14 cellular contexts compared by ENCODE assay signal in genomic region chr7:26639695-26640094, GRCh38.
DNase-seq lines count a peak whose midpoint lies in the region; ATAC-seq, FAIRE-seq and TF ChIP-seq lines count a peak whose summit lies in the region.
"Had no signal": no experiment of that assay in that cellular context is flagged by ENCODE, and none has a peak within 500 bp of the region (broad histone marks: within the 10 kb centered on the region; RNA-seq: fewer than 3 reads in every experiment).

No MANE protein-coding gene starts in this region.

- H3K4ac ChIP-seq in neuronal stem cell (ENCODE audit: low read length), result no peak overlapping the region

- H2BK5ac ChIP-seq in neuronal stem cell (ENCODE audit: low read length), result no peak overlapping the region

- POLR2A ChIA-PET in HepG2 (lab: Yijun Ruan, JAX) (no interaction called here), GM12878 (lab: Charles Lee) (no interaction called here)

- FAIRE-seq in HepG2 (lab: Jason Lieb, UNC), result peak; percentile 8
- no peak for FAIRE-seq in GM12878 (lab: Jason Lieb, UNC)
- FAIRE-seq: GM19239, H54 had no signal

- no peaks in the 10 kb centered on the region for H4K20me1 ChIP-seq in HepG2 (ENCODE audit: insufficient read depth, low read length)
- no peaks in the 10 kb centered on the region for H4K20me1 ChIP-seq in GM12878 (ENCODE audit: control insufficient read depth, insufficient read depth)
- H4K20me1 ChIP-seq: BLaER1 treated with 17β-estradiol and CSF1 and Interleukin-3, amounts not matched to agents 10 nM and 100 nM had no signal

- no peak overlapping the region for H3K18ac ChIP-seq in neuronal stem cell (ENCODE audit: low read length)

- TF ChIP-seq POLR2A in HepG2 (IDR thresholded peaks at IDR 0.05; ENCODE audit: insufficient read depth in 1 of 2, low read depth in 2 of 2, low read length in 2 of 2) (no peak), right lobe of liver (IDR thresholded peaks at IDR 0.05) (no peak), GM12878 (IDR thresholded peaks at IDR 0.05; ENCODE audit: low read depth, low read length) (no peak)

- no peak overlapping the region for H2BK12ac ChIP-seq in neuronal stem cell (ENCODE audit: low read length)

- BruUV-seq in HepG2 (replicated peaks; lab: Mats Ljungman, UMichigan) (no TSS peak), GM12878 (replicated peaks; lab: Mats Ljungman, UMichigan) (no TSS peak)

- H3K27ac ChIP-seq in HepG2 (ENCODE audit: extremely low read length, insufficient read depth, low read length), result no peak overlapping the region
- H3K27ac ChIP-seq in right lobe of liver, result no peak overlapping the region
- H3K27ac ChIP-seq in GM12878 (ENCODE audit: control insufficient read depth, insufficient read depth), result no peak overlapping the region
- H3K27ac ChIP-seq in neuronal stem cell (replicated peaks; ENCODE audit: low read length), result no peak overlapping the region
- H3K27ac ChIP-seq: 22Rv1; BLaER1 treated with 17β-estradiol and CSF1 and Interleukin-3, amounts not matched to agents 10 nM and 100 nM had no signal

- H3K4me1 ChIP-seq in HepG2 (ENCODE audit: insufficient read depth, low read length), result no peaks in the 10 kb centered on the region
- H3K4me1 ChIP-seq in right lobe of liver, result no peaks in the 10 kb centered on the region
- no peaks in the 10 kb centered on the region for H3K4me1 ChIP-seq in GM12878 (ENCODE audit: control insufficient read depth, insufficient read depth, low read length)
- peaks cover 0 to 1% of the 10 kb centered on the region in 2 donors for H3K4me1 ChIP-seq in neuronal stem cell (ENCODE audit: control insufficient read depth in 2 of 2, insufficient read depth in 1 of 2, low read depth in 1 of 2, low read length in 2 of 2)
- H3K4me1 ChIP-seq: BLaER1 treated with 17β-estradiol and CSF1 and Interleukin-3, amounts not matched to agents 10 nM and 100 nM had no signal

- H3K79me1 ChIP-seq in neuronal stem cell (ENCODE audit: low read depth, low read length), result peaks cover 7% of the 10 kb centered on the region

- no peak overlapping the region for H3K23ac ChIP-seq in neuronal stem cell (ENCODE audit: low read depth, low read length, poor library complexity)

- intact Hi-C loops in HepG2 (cut with micrococcal nuclease; ENCODE audit: unreplicated experiment) (no loop called here), right lobe of liver (cut with DNase I) (loop anchor here in 1 of 2 donors (10.0 kb wide), 1 partner anchor 255 kb away; no protein-coding TSS in a partner anchor), GM12878 (cut with micrococcal nuclease; ENCODE audit: unreplicated experiment) (no loop called here)

- no peak for DNase-seq in HepG2 (ENCODE audit: low spot score)
- DNase-seq in right lobe of liver, result no peak
- DNase-seq in GM12878 (ENCODE audit: low read depth, low spot score), result no peak
- no peak for DNase-seq in neuronal stem cell (ENCODE audit: low spot score)
- no peak for DNase-seq in HT-29 (ENCODE audit: low spot score)
- DNase-seq: CD4-positive, CD25-positive, alpha-beta regulatory T cell; DMS 273 treated with DMSO at 0.1 percent for 48 hours; KG1 had no signal

- H4K91ac ChIP-seq in neuronal stem cell (ENCODE audit: low read depth, low read length, poor library complexity), result no peak overlapping the region

- CTCF ChIA-PET in HepG2 (lab: Yijun Ruan, JAX; ENCODE audit: low intra/inter-chr PET ratio, low total read pairs), result no interaction called here
- CTCF ChIA-PET in GM12878 (lab: Yijun Ruan, JAX), result no interaction called here

- ATAC-seq in HepG2 (no peak), right lobe of liver (no peak), GM12878 (no peak), GM21619 (IDR thresholded peaks at IDR 0.05; ENCODE audit: unreplicated experiment) (no peak), HG02588 (IDR thresholded peaks at IDR 0.05; ENCODE audit: unreplicated experiment) (no peak)

- SMC1A ChIA-PET in GM12878 (lab: Charles Lee; ENCODE audit: uncharacterized antibody, unreplicated experiment), result no interaction called here

- no peak overlapping the region for H3K9ac ChIP-seq in HepG2 (ENCODE audit: insufficient read depth, low read depth, low read length)
- no peak overlapping the region for H3K9ac ChIP-seq in GM12878 (ENCODE audit: control insufficient read depth, insufficient read depth, low read length)
- no peak overlapping the region for H3K9ac ChIP-seq in neuronal stem cell (ENCODE audit: low read depth, low read length, poor library complexity)
- H3K9ac ChIP-seq: BLaER1 treated with 17β-estradiol and CSF1 and Interleukin-3, amounts not matched to agents 10 nM and 100 nM had no signal

- H2AFZ ChIP-seq in HepG2 (ENCODE audit: low read length) (no peak overlapping the region), GM12878 (ENCODE audit: control insufficient read depth, low read depth, low read length) (no peak overlapping the region), neuronal stem cell (ENCODE audit: low read length) (no peak overlapping the region)

- H3K4me3 ChIP-seq in HepG2 (replicated peaks in 1 of 3; ENCODE audit: insufficient read depth in 1 of 3, low read depth in 2 of 3, low read length in 3 of 3) (no peak overlapping the region), right lobe of liver (no peak overlapping the region), GM12878 (no peak overlapping the region), neuronal stem cell (ENCODE audit: low read length in 2 of 2) (peak overlapping the region in 1 of 2 donors; percentile 15)
- H3K4me3 ChIP-seq: BLaER1 treated with 17β-estradiol and CSF1 and Interleukin-3, amounts not matched to agents 10 nM and 100 nM had no signal

- H3K36me3 ChIP-seq in HepG2 (replicated peaks in 1 of 2; ENCODE audit: control insufficient read depth in 1 of 2, insufficient read depth in 2 of 2, low read length in 2 of 2) (no peaks in the 10 kb centered on the region), right lobe of liver (no peaks in the 10 kb centered on the region), GM12878 (ENCODE audit: control insufficient read depth in 2 of 2, insufficient read depth in 2 of 2, low read length in 1 of 2) (no peaks in the 10 kb centered on the region), neuronal stem cell (replicated peaks in 1 of 2; ENCODE audit: control insufficient read depth in 2 of 2, insufficient read depth in 2 of 2, low read length in 2 of 2) (no peaks in the 10 kb centered on the region)
- H3K36me3 ChIP-seq: BLaER1 treated with 17β-estradiol and CSF1 and Interleukin-3, amounts not matched to agents 10 nM and 100 nM had no signal

- TF ChIP-seq EP300 in HepG2 (IDR thresholded peaks at IDR 0.05; ENCODE audit: low read depth in 2 of 2, low read length in 2 of 2), result no peak
- TF ChIP-seq EP300 in HepG2 (CRISPR knock-in tag; IDR thresholded peaks at IDR 0.05; ENCODE audit: borderline replicate concordance), result no peak
- no peak for TF ChIP-seq EP300 in GM12878 (IDR thresholded peaks at IDR 0.05; ENCODE audit: borderline replicate concordance in 1 of 2, control insufficient read depth in 1 of 2, low read depth in 2 of 2, low read length in 2 of 2)

- no peak for TF ChIP-seq CTCF in HepG2 (CRISPR knock-in tag; IDR thresholded peaks at IDR 0.05)
- no peak for TF ChIP-seq CTCF in right lobe of liver (IDR thresholded peaks at IDR 0.05)
- TF ChIP-seq CTCF in GM12878 (IDR thresholded peaks at IDR 0.05 in 2 of 3, conservative IDR thresholded peaks at IDR 0.05 in 1 of 3; ENCODE audit: control insufficient read depth in 2 of 3, extremely low read depth in 1 of 3, insufficient read depth in 1 of 3, low read depth in 3 of 3, low read length in 3 of 3), result no peak

- TF ChIP-seq RAD21 in HepG2 (CRISPR knock-in tag; IDR thresholded peaks at IDR 0.05), result no peak
- no peak for TF ChIP-seq RAD21 in GM12878 (IDR thresholded peaks at IDR 0.05; ENCODE audit: insufficient read depth, low read depth, low read length)

- H3K27me3 ChIP-seq in HepG2 (ENCODE audit: control insufficient read depth in 1 of 2, insufficient read depth in 2 of 2, low read length in 2 of 2) (peaks cover 0 to 4% of the 10 kb centered on the region in 2 experiments; a peak in 1 of 5 replicates), right lobe of liver (no peaks in the 10 kb centered on the region), GM12878 (replicated peaks in 1 of 2; ENCODE audit: control insufficient read depth in 2 of 2, insufficient read depth in 2 of 2, low read length in 1 of 2) (no peaks in the 10 kb centered on the region), neuronal stem cell (ENCODE audit: control insufficient read depth in 3 of 3, insufficient read depth in 3 of 3, low read depth in 1 of 3, low read length in 3 of 3) (peaks cover 0 to 16% (median 2%) of the 10 kb centered on the region in 3 experiments)
- H3K27me3 ChIP-seq: BLaER1 treated with 17β-estradiol and CSF1 and Interleukin-3, amounts not matched to agents 10 nM and 100 nM had no signal

- no peak overlapping the region for H2AK5ac ChIP-seq in neuronal stem cell (ENCODE audit: low read depth, low read length)

- peak overlapping the region; percentile 43 for H3K14ac ChIP-seq in neuronal stem cell (ENCODE audit: low read length)

- RAD21 ChIA-PET in GM12878 (lab: Charles Lee; ENCODE audit: unreplicated experiment), result no interaction called here

- H2BK15ac ChIP-seq in neuronal stem cell (ENCODE audit: low read length), result no peak overlapping the region

- H3K79me2 ChIP-seq in HepG2 (ENCODE audit: insufficient read depth, low read length) (no peaks in the 10 kb centered on the region), GM12878 (ENCODE audit: control insufficient read depth, insufficient read depth, low read length) (no peaks in the 10 kb centered on the region)

- H3K4me2 ChIP-seq in HepG2 (ENCODE audit: low read depth, low read length), result no peak overlapping the region
- H3K4me2 ChIP-seq in GM12878 (ENCODE audit: control insufficient read depth, insufficient read depth), result no peak overlapping the region
- H3K4me2 ChIP-seq in neuronal stem cell (ENCODE audit: insufficient read depth, low read length, poor library complexity, severe bottlenecking), result no peak overlapping the region
- H3K4me2 ChIP-seq: BLaER1 treated with 17β-estradiol and CSF1 and Interleukin-3, amounts not matched to agents 10 nM and 100 nM had no signal

- no peak overlapping the region for H4K8ac ChIP-seq in neuronal stem cell (ENCODE audit: low read depth, low read length)

- WGBS in HepG2 (ENCODE audit: low lambda C conversion rate), result 74% methylated on average over 5 of the region's 5 CpGs
- 89% methylated on average over 4 of the region's 5 CpGs for WGBS in right lobe of liver (ENCODE audit: insufficient coverage, low coverage, low lambda C conversion rate, missing lambda C conversion rate)
- WGBS in GM12878 (ENCODE audit: insufficient coverage, insufficient replicate concordance, low lambda C conversion rate, missing lambda C conversion rate), result 73% methylated on average over 5 of the region's 5 CpGs
- 100% methylated on average over 2 of the region's 5 CpGs; no CpG with 5 or more reads in 1 of the 2 donors for WGBS in neuronal stem cell (ENCODE audit: extremely low coverage in 2 of 2, insufficient read length in 2 of 2, insufficient replicate concordance in 1 of 2), 2 donors

- H2BK120ac ChIP-seq in neuronal stem cell (ENCODE audit: low read depth, low read length), result no peak overlapping the region

- in situ Hi-C loops in HepG2 (cut with HindIII; ENCODE audit: extremely low pct_ligation_motif_present, low pct_unique_long_range_greater_than_20kb), result no loop called here
- in situ Hi-C loops in GM12878 (cut with MboI), result no loop called here

- H3K9me3 ChIP-seq in HepG2 (ENCODE audit: low read length) (no peaks in the 10 kb centered on the region), right lobe of liver (no peaks in the 10 kb centered on the region), GM12878 (replicated peaks; ENCODE audit: control insufficient read depth, insufficient read depth, low read length) (no peaks in the 10 kb centered on the region), neuronal stem cell (replicated peaks in 1 of 2; ENCODE audit: control insufficient read depth in 2 of 2, insufficient read depth in 1 of 2, low read depth in 1 of 2, low read length in 2 of 2) (peaks cover 0 to 2% of the 10 kb centered on the region in 2 donors)
- H3K9me3 ChIP-seq: BLaER1 treated with 17β-estradiol and CSF1 and Interleukin-3, amounts not matched to agents 10 nM and 100 nM had no signal

Comparison
In these comparisons a context has a peak if more than half of its experiments do, and no peak if none do; other contexts are left out.
1. Of the 75 proteins assayed by ChIP-seq in both HepG2 and GM12878: peak only in HepG2: RAD51; only in GM12878: NR2C2; in both: none; in neither: 71; mixed calls (peak in some experiments, not most) for 2.